ENCODE assay signal across 1 cellular context in the genomic region with DNA sequence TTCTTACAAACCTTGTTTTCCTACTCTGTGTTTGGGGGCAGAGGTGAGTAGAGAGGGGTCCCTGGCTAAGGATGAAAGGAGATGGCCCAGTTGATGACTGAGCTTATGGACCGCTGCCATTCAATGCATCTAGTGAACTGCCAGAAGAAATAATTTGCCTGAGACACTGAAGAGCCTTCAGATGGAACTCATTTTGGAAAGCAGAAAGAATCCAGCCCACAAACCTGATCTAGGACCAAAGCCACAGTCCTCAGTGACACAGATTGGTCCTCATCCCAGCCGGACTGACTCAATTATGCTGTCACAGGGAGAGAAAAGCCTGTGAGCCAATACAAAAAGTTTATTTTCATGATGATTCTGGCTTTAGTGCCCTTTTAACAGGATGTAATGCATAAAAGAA.
TF ChIP-seq lines count a peak whose summit lies in the region.

No MANE protein-coding gene starts in this region.

TF ChIP-seq in SK-N-SH, 30 proteins besides CTCF, POLR2A, EP300 and RAD21:
- TF ChIP-seq, protein P1, sequence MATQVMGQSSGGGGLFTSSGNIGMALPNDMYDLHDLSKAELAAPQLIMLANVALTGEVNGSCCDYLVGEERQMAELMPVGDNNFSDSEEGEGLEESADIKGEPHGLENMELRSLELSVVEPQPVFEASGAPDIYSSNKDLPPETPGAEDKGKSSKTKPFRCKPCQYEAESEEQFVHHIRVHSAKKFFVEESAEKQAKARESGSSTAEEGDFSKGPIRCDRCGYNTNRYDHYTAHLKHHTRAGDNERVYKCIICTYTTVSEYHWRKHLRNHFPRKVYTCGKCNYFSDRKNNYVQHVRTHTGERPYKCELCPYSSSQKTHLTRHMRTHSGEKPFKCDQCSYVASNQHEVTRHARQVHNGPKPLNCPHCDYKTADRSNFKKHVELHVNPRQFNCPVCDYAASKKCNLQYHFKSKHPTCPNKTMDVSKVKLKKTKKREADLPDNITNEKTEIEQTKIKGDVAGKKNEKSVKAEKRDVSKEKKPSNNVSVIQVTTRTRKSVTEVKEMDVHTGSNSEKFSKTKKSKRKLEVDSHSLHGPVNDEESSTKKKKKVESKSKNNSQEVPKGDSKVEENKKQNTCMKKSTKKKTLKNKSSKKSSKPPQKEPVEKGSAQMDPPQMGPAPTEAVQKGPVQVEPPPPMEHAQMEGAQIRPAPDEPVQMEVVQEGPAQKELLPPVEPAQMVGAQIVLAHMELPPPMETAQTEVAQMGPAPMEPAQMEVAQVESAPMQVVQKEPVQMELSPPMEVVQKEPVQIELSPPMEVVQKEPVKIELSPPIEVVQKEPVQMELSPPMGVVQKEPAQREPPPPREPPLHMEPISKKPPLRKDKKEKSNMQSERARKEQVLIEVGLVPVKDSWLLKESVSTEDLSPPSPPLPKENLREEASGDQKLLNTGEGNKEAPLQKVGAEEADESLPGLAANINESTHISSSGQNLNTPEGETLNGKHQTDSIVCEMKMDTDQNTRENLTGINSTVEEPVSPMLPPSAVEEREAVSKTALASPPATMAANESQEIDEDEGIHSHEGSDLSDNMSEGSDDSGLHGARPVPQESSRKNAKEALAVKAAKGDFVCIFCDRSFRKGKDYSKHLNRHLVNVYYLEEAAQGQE (IDR thresholded peaks at IDR 0.05; ENCODE audit: low read depth, low read length): no peak
- TF ChIP-seq MEF2A (IDR thresholded peaks at IDR 0.05; ENCODE audit: borderline replicate concordance, low read depth): no peak
- no peak for TF ChIP-seq JUND (IDR thresholded peaks at IDR 0.05)
- no peak for TF ChIP-seq RXRA (IDR thresholded peaks at IDR 0.05; ENCODE audit: borderline replicate concordance, low read depth)
- no peak for TF ChIP-seq ELF1 (IDR thresholded peaks at IDR 0.05)
- TF ChIP-seq, protein P2, sequence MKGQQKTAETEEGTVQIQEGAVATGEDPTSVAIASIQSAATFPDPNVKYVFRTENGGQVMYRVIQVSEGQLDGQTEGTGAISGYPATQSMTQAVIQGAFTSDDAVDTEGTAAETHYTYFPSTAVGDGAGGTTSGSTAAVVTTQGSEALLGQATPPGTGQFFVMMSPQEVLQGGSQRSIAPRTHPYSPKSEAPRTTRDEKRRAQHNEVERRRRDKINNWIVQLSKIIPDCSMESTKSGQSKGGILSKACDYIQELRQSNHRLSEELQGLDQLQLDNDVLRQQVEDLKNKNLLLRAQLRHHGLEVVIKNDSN (IDR thresholded peaks at IDR 0.05; ENCODE audit: borderline replicate concordance, low read depth): no peak
- no peak for TF ChIP-seq CHD2 (IDR thresholded peaks at IDR 0.05; ENCODE audit: low read length, partially characterized antibody)
- no peak for TF ChIP-seq TEAD4 (IDR thresholded peaks at IDR 0.05; ENCODE audit: borderline replicate concordance, insufficient read depth)
- TF ChIP-seq RFX5 (IDR thresholded peaks at IDR 0.05; ENCODE audit: low read length): no peak
- TF ChIP-seq NRF1 (IDR thresholded peaks at IDR 0.05; ENCODE audit: low read depth, low read length): no peak
- TF ChIP-seq, protein P3, sequence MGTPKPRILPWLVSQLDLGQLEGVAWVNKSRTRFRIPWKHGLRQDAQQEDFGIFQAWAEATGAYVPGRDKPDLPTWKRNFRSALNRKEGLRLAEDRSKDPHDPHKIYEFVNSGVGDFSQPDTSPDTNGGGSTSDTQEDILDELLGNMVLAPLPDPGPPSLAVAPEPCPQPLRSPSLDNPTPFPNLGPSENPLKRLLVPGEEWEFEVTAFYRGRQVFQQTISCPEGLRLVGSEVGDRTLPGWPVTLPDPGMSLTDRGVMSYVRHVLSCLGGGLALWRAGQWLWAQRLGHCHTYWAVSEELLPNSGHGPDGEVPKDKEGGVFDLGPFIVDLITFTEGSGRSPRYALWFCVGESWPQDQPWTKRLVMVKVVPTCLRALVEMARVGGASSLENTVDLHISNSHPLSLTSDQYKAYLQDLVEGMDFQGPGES (IDR thresholded peaks at IDR 0.05; ENCODE audit: low read depth, low read length): no peak
- TF ChIP-seq TAF1 (IDR thresholded peaks at IDR 0.05; ENCODE audit: borderline replicate concordance, low read depth, low read length): no peak
